Comparison of ENCODE assay signal across 1 cellular context in the genomic region with DNA sequence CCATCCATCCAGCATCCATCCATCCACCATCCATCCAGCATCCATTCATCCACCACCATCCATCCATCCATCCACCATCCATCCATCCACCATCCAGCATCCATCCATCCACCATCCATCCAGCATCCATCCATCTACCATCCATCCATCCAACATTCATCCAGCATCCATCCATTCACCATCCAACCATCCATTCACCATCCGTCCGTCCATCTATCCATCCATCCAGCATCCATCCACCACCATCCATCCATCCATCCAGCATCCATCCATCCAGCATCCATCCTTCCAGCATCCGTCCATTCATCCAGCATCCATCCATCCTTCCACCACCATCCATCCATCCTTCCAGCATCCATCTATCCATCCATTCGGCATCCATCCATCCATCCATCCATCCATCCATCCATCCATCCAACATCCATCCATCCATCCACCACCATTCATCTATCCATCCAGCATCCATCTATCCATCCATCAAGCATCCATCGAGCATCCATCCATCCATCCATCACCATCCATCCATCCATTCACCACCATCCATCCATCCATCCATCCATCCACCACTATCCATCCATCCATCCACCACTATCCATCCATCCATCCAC.
A peak's percentile ranks its signal among the peaks of the same experiment; 100 is the strongest.
TF ChIP-seq lines count a peak whose summit lies in the region.

No MANE protein-coding gene starts in this region.

TF ChIP-seq in HEK293, 187 proteins besides CTCF, POLR2A, EP300 and RAD21 (continued from another document):
- TF ChIP-seq, protein P1, sequence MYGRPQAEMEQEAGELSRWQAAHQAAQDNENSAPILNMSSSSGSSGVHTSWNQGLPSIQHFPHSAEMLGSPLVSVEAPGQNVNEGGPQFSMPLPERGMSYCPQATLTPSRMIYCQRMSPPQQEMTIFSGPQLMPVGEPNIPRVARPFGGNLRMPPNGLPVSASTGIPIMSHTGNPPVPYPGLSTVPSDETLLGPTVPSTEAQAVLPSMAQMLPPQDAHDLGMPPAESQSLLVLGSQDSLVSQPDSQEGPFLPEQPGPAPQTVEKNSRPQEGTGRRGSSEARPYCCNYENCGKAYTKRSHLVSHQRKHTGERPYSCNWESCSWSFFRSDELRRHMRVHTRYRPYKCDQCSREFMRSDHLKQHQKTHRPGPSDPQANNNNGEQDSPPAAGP (tag by site-specific recombination; IDR thresholded peaks at IDR 0.05): no peak
- TF ChIP-seq ZNF311 (tag by site-specific recombination; IDR thresholded peaks at IDR 0.05; ENCODE audit: borderline replicate concordance) (peak; percentile 61; the same call in 1 of the 2 replicates), ZNF426 (tag by site-specific recombination; IDR thresholded peaks at IDR 0.05) (no peak), SP7 (tag by site-specific recombination; IDR thresholded peaks at IDR 0.05) (no peak), ZNF155 (tag by site-specific recombination; IDR thresholded peaks at IDR 0.05) (no peak), ZNF366 (tag by site-specific recombination; conservative IDR thresholded peaks at IDR 0.05) (peak; percentile 98), ZNF266 (tag by site-specific recombination; IDR thresholded peaks at IDR 0.05; ENCODE audit: low read depth) (peak; percentile 51; the same call in 1 of the 2 replicates), ZBTB7A (tag by site-specific recombination; IDR thresholded peaks at IDR 0.05; ENCODE audit: low read depth) (no peak), ZNF776 (tag by site-specific recombination; IDR thresholded peaks at IDR 0.05; ENCODE audit: borderline replicate concordance) (peak; percentile 70; the same call in 1 of the 2 replicates), IKZF3 (tag by site-specific recombination; IDR thresholded peaks at IDR 0.05) (no peak), MZF1 (tag by site-specific recombination; IDR thresholded peaks at IDR 0.05; ENCODE audit: borderline replicate concordance) (no peak), PRDM1 (tag by site-specific recombination; IDR thresholded peaks at IDR 0.05) (no peak), ZBTB17 (tag by site-specific recombination; IDR thresholded peaks at IDR 0.05) (peak; percentile 100), ZNF248 (tag by site-specific recombination; IDR thresholded peaks at IDR 0.05) (no peak), ZSCAN30 (tag by site-specific recombination; IDR thresholded peaks at IDR 0.05) (no peak)
